ENCODE assay signal across 2 cellular contexts in genomic region chr5:131536849-131537448, GRCh38.
TF ChIP-seq lines count a peak whose summit lies in the region.

No MANE protein-coding gene starts in this region.

TF ChIP-seq in IMR-90, 13 proteins besides CTCF, POLR2A, EP300 and RAD21 (continued from another document):
- TF ChIP-seq, protein P1, sequence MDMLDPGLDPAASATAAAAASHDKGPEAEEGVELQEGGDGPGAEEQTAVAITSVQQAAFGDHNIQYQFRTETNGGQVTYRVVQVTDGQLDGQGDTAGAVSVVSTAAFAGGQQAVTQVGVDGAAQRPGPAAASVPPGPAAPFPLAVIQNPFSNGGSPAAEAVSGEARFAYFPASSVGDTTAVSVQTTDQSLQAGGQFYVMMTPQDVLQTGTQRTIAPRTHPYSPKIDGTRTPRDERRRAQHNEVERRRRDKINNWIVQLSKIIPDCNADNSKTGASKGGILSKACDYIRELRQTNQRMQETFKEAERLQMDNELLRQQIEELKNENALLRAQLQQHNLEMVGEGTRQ (IDR thresholded peaks at IDR 0.05; ENCODE audit: low read depth, low read length) = no peak
- no peak for TF ChIP-seq ELK1 (IDR thresholded peaks at IDR 0.05; ENCODE audit: borderline replicate concordance, low read depth, low read length)
- no peak for TF ChIP-seq BHLHE40 (IDR thresholded peaks at IDR 0.05; ENCODE audit: low read depth, low read length)
- peak; percentile 83 for TF ChIP-seq MAFK (IDR thresholded peaks at IDR 0.05; ENCODE audit: low read depth, low read length)
- no peak for TF ChIP-seq SMC3 (IDR thresholded peaks at IDR 0.05; ENCODE audit: low read depth, low read length)
- TF ChIP-seq MAZ (IDR thresholded peaks at IDR 0.05; ENCODE audit: borderline replicate concordance, low read depth, low read length) = no peak

TF ChIP-seq in K562, 482 proteins besides CTCF, POLR2A, EP300 and RAD21 (continued from another document):
- TF ChIP-seq FOXP4 (CRISPR knock-in tag; IDR thresholded peaks at IDR 0.05; ENCODE audit: borderline replicate concordance) = no peak
- TF ChIP-seq IRF1 (CRISPR knock-in tag; IDR thresholded peaks at IDR 0.05; ENCODE audit: borderline replicate concordance) = no peak
- TF ChIP-seq, protein P2, sequence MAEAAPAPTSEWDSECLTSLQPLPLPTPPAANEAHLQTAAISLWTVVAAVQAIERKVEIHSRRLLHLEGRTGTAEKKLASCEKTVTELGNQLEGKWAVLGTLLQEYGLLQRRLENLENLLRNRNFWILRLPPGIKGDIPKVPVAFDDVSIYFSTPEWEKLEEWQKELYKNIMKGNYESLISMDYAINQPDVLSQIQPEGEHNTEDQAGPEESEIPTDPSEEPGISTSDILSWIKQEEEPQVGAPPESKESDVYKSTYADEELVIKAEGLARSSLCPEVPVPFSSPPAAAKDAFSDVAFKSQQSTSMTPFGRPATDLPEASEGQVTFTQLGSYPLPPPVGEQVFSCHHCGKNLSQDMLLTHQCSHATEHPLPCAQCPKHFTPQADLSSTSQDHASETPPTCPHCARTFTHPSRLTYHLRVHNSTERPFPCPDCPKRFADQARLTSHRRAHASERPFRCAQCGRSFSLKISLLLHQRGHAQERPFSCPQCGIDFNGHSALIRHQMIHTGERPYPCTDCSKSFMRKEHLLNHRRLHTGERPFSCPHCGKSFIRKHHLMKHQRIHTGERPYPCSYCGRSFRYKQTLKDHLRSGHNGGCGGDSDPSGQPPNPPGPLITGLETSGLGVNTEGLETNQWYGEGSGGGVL (CRISPR knock-in tag; IDR thresholded peaks at IDR 0.05) = no peak
- TF ChIP-seq MAFK (IDR thresholded peaks at IDR 0.05; ENCODE audit: low read length) = peak; percentile 70
- no peak for TF ChIP-seq HNRNPL (IDR thresholded peaks at IDR 0.05; ENCODE audit: low read depth, low read length)
- TF ChIP-seq, protein P3, sequence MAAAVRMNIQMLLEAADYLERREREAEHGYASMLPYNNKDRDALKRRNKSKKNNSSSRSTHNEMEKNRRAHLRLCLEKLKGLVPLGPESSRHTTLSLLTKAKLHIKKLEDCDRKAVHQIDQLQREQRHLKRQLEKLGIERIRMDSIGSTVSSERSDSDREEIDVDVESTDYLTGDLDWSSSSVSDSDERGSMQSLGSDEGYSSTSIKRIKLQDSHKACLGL (CRISPR knock-in tag; IDR thresholded peaks at IDR 0.05; ENCODE audit: borderline replicate concordance, poor library complexity, severe bottlenecking) = no peak
- TF ChIP-seq MAFF (IDR thresholded peaks at IDR 0.05; ENCODE audit: low read length) = peak; percentile 72
- no peak for TF ChIP-seq IRF2 (CRISPR knock-in tag; IDR thresholded peaks at IDR 0.05)
- TF ChIP-seq C11orf30 (IDR thresholded peaks at IDR 0.05; ENCODE audit: low read depth) = peak; percentile 90
- TF ChIP-seq GABPB2 (CRISPR knock-in tag; conservative IDR thresholded peaks at IDR 0.05) = no peak
- TF ChIP-seq MED1 (CRISPR knock-in tag; IDR thresholded peaks at IDR 0.05; ENCODE audit: borderline replicate concordance) = no peak
- no peak for TF ChIP-seq ASH1L (IDR thresholded peaks at IDR 0.05; ENCODE audit: borderline replicate concordance, low read depth, partially characterized antibody)
- TF ChIP-seq ZNF57 (CRISPR knock-in tag; IDR thresholded peaks at IDR 0.05) = no peak
- no peak for TF ChIP-seq BACH1 (tag; IDR thresholded peaks at IDR 0.05)
- TF ChIP-seq TFAM (CRISPR knock-in tag; conservative IDR thresholded peaks at IDR 0.05) = no peak
- peak; percentile 94 for TF ChIP-seq ZNF316 (IDR thresholded peaks at IDR 0.05)
- TF ChIP-seq ZFP30 (CRISPR knock-in tag; IDR thresholded peaks at IDR 0.05; ENCODE audit: borderline replicate concordance) = no peak
- TF ChIP-seq, protein P4, sequence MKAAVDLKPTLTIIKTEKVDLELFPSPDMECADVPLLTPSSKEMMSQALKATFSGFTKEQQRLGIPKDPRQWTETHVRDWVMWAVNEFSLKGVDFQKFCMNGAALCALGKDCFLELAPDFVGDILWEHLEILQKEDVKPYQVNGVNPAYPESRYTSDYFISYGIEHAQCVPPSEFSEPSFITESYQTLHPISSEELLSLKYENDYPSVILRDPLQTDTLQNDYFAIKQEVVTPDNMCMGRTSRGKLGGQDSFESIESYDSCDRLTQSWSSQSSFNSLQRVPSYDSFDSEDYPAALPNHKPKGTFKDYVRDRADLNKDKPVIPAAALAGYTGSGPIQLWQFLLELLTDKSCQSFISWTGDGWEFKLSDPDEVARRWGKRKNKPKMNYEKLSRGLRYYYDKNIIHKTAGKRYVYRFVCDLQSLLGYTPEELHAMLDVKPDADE (conservative IDR thresholded peaks at IDR 0.05; ENCODE audit: control insufficient read depth, low read depth, low read length) = no peak
- TF ChIP-seq HDAC8 (tag; IDR thresholded peaks at IDR 0.05) = no peak
- TF ChIP-seq MAFG (tag; conservative IDR thresholded peaks at IDR 0.05) = peak; percentile 75
- no peak for TF ChIP-seq MYBL2 (IDR thresholded peaks at IDR 0.05; ENCODE audit: low read depth)
- no peak for TF ChIP-seq MYBL2 (CRISPR knock-in tag; IDR thresholded peaks at IDR 0.05; ENCODE audit: borderline replicate concordance)
- no peak for TF ChIP-seq TAF1 (IDR thresholded peaks at IDR 0.05; ENCODE audit: control insufficient read depth, extremely low read depth, insufficient read depth, low read length, severe bottlenecking)
- no peak for TF ChIP-seq ID3 (CRISPR knock-in tag; IDR thresholded peaks at IDR 0.05)
- TF ChIP-seq ID3 (tag; IDR thresholded peaks at IDR 0.05) = no peak
- no peak for TF ChIP-seq CTBP1 (IDR thresholded peaks at IDR 0.05; ENCODE audit: borderline replicate concordance)
- TF ChIP-seq ELK1 (CRISPR knock-in tag; IDR thresholded peaks at IDR 0.05) = no peak
- TF ChIP-seq, protein P5, sequence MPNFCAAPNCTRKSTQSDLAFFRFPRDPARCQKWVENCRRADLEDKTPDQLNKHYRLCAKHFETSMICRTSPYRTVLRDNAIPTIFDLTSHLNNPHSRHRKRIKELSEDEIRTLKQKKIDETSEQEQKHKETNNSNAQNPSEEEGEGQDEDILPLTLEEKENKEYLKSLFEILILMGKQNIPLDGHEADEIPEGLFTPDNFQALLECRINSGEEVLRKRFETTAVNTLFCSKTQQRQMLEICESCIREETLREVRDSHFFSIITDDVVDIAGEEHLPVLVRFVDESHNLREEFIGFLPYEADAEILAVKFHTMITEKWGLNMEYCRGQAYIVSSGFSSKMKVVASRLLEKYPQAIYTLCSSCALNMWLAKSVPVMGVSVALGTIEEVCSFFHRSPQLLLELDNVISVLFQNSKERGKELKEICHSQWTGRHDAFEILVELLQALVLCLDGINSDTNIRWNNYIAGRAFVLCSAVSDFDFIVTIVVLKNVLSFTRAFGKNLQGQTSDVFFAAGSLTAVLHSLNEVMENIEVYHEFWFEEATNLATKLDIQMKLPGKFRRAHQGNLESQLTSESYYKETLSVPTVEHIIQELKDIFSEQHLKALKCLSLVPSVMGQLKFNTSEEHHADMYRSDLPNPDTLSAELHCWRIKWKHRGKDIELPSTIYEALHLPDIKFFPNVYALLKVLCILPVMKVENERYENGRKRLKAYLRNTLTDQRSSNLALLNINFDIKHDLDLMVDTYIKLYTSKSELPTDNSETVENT (CRISPR knock-in tag; IDR thresholded peaks at IDR 0.05) = no peak
